ENCODE assay signal across 10 cellular contexts in the genomic region with DNA sequence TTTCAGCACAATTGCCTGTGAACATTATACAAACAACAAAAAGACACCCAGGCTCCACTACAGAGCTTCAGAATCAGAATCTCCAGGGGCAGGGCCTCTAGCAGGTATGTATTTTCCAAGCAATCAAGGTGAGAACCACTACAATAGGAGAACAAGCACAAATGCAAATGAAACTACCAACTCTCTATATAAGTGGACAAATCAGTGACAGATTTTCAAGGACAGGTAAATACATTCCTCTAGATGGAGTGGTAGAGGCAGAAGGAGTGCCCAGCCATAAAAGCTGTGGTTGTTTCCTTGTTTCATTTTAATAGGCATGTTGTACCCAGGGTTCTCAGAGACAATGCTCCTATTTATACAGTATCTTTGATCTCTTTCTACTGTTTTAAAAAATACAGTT. TPM values are rescaled to one million over a fixed set of nuclear protein-coding genes. Genes with fewer than 3 reads are reported as not detected.
A peak's percentile ranks its signal among the peaks of the same experiment; 100 is the strongest.
DNase-seq lines count a peak whose midpoint lies in the region; ATAC-seq, FAIRE-seq and TF ChIP-seq lines count a peak whose summit lies in the region.
"Had no signal": no experiment of that assay in that cellular context is flagged by ENCODE, and none has a peak within 500 bp of the region (broad histone marks: within the 10 kb centered on the region; RNA-seq: fewer than 3 reads in every experiment).

No MANE protein-coding gene starts in this region.

- H3K27me3 Mint-ChIP-seq in MCF 10A (ENCODE audit: insufficient read depth, unreplicated experiment) = no peaks in the 10 kb centered on the region
- no peaks in the 10 kb centered on the region for H3K27me3 Mint-ChIP-seq in stimulated activated naive B cell treated with anti-CD40 and anti-IgM and Interleukin-4, amounts not matched to agents 10 μg/mL and 1 μg/mL and 100 μg/mL, for 72 hours

- H3K9me3 ChIP-seq in WERI-Rb-1 (ENCODE audit: severe bottlenecking) = no peaks in the 10 kb centered on the region

- H3K27me3 ChIP-seq in kidney epithelial cell (ENCODE audit: control insufficient read depth, insufficient read depth, low read length) (no peaks in the 10 kb centered on the region), WERI-Rb-1 (ENCODE audit: insufficient read depth, low read depth, severe bottlenecking) (no peaks in the 10 kb centered on the region)

- H3K4me1 Mint-ChIP-seq in MCF 10A (ENCODE audit: insufficient read depth, unreplicated experiment) = peaks cover 3% of the 10 kb centered on the region
- H3K4me1 Mint-ChIP-seq in stimulated activated naive B cell treated with anti-CD40 and anti-IgM and Interleukin-4, amounts not matched to agents 10 μg/mL and 1 μg/mL and 100 μg/mL, for 72 hours = peaks cover 10 to 33% of the 10 kb centered on the region in 2 donors

- DNase-seq in T47D (ENCODE audit: low read depth in 1 of 2, low spot score in 1 of 2) = peak; percentile 55 to 68
- no peak for DNase-seq in MCF 10A (ENCODE audit: unreplicated experiment)
- peak; percentile 82 for DNase-seq in SW480 (ENCODE audit: low spot score)
- peak; percentile 4 for DNase-seq in kidney epithelial cell (ENCODE audit: low read depth)
- DNase-seq in urothelium cell line (ENCODE audit: low spot score) = peak; percentile 13
- DNase-seq in stimulated activated naive B cell treated with anti-CD40 and anti-IgM and Interleukin-4, amounts not matched to agents 10 μg/mL and 1 μg/mL and 100 μg/mL, for 72 hours = no peak
- DNase-seq in WERI-Rb-1 = no peak
- DNase-seq in G401 (ENCODE audit: low spot score) = no peak
- DNase-seq: SHP77 had no signal

- POLR2A ChIA-PET in MCF 10A (lab: Yijun Ruan, JAX) = interaction anchor here (0.6 to 3.1 kb wide), 5 partner anchors 12 to 45 kb away, joined by 3 to 10 read pairs (median 5); a partner anchor contains a TSS

- H3K36me3 ChIP-seq in kidney epithelial cell (ENCODE audit: control insufficient read depth, insufficient read depth, low read length) (peaks cover 3% of the 10 kb centered on the region), WERI-Rb-1 (peaks cover 29% of the 10 kb centered on the region)

- CTCF ChIA-PET in MCF 10A (lab: Yijun Ruan, JAX) = interaction anchor here (0.6 to 1.0 kb wide), 2 partner anchors 15 to 129 kb away, joined by 3 to 5 read pairs; no protein-coding TSS in a partner anchor

- in situ Hi-C loops in T47D (cut with HindIII; ENCODE audit: low pct_unique_long_range_greater_than_20kb, low sequenced_read_pairs) (no loop called here), G401 (cut with HindIII; ENCODE audit: low sequenced_read_pairs) (loop anchor here (25.0 kb wide), 1 partner anchor 218 kb away; no protein-coding TSS in a partner anchor)

- H3K4me3 Mint-ChIP-seq in MCF 10A (ENCODE audit: unreplicated experiment) = no peak overlapping the region
- no peak overlapping the region for H3K4me3 Mint-ChIP-seq in stimulated activated naive B cell treated with anti-CD40 and anti-IgM and Interleukin-4, amounts not matched to agents 10 μg/mL and 1 μg/mL and 100 μg/mL, for 72 hours

- intact Hi-C loops in MCF 10A (cut with micrococcal nuclease) = loop anchor here (1.0 to 5.0 kb wide), 2 partner anchors 42 to 238 kb away; a partner anchor contains a TSS

- BruUV-seq in MCF 10A (replicated peaks; lab: Mats Ljungman, UMichigan) = no TSS peak

- H3K36me3 Mint-ChIP-seq in MCF 10A (ENCODE audit: insufficient read depth, unreplicated experiment) = peaks cover 48% of the 10 kb centered on the region
- peaks cover 40 to 49% of the 10 kb centered on the region in 2 donors for H3K36me3 Mint-ChIP-seq in stimulated activated naive B cell treated with anti-CD40 and anti-IgM and Interleukin-4, amounts not matched to agents 10 μg/mL and 1 μg/mL and 100 μg/mL, for 72 hours

- H3K27ac ChIP-seq in WERI-Rb-1 = no peak overlapping the region

- no peak overlapping the region for H3K27ac Mint-ChIP-seq in MCF 10A (ENCODE audit: low read depth, unreplicated experiment)
- H3K27ac Mint-ChIP-seq in stimulated activated naive B cell treated with anti-CD40 and anti-IgM and Interleukin-4, amounts not matched to agents 10 μg/mL and 1 μg/mL and 100 μg/mL, for 72 hours = no peak overlapping the region

- H3K9me3 Mint-ChIP-seq in MCF 10A (ENCODE audit: unreplicated experiment) = no peaks in the 10 kb centered on the region
- no peaks in the 10 kb centered on the region for H3K9me3 Mint-ChIP-seq in stimulated activated naive B cell treated with anti-CD40 and anti-IgM and Interleukin-4, amounts not matched to agents 10 μg/mL and 1 μg/mL and 100 μg/mL, for 72 hours

- H3K4me3 ChIP-seq in kidney epithelial cell (ENCODE audit: low read depth, low read length) = no peak overlapping the region
- H3K4me3 ChIP-seq in WERI-Rb-1 (ENCODE audit: low read depth, low read length) = no peak overlapping the region

- ATAC-seq in stimulated activated naive B cell treated with anti-CD40 and anti-IgM and Interleukin-4, amounts not matched to agents 10 μg/mL and 1 μg/mL and 100 μg/mL, for 72 hours (replicated peaks) = no peak

- no peak for TF ChIP-seq CTCF in MCF 10A (IDR thresholded peaks at IDR 0.05; ENCODE audit: unreplicated experiment)
- peak; percentile 37 for TF ChIP-seq CTCF in kidney epithelial cell (IDR thresholded peaks at IDR 0.05; ENCODE audit: insufficient read depth, low read length, poor library complexity, severe bottlenecking)
- no peak for TF ChIP-seq CTCF in WERI-Rb-1 (IDR thresholded peaks at IDR 0.05; ENCODE audit: low read depth, low read length)

- FAIRE-seq in urothelium cell line (lab: Jason Lieb, UNC) = no peak
- FAIRE-seq: GM12891 had no signal

RNA-seq across cellular contexts. Expression of a gene that starts 20.1 kb away (rescaled TPM):
- total RNA-seq in MCF 10A (2022) (3.9 and 4.9 TPM in 2 replicates), kidney epithelial cell (0.33 and 1.3 TPM in 2 replicates)
- total RNA-seq in G401 (2014; rRNA removed; shearing (Covaris generic)) = 0.06 and 3.5 TPM in 2 replicates

RNA-seq across cellular contexts. Expression of a gene that starts 42.4 kb away (rescaled TPM):
- total RNA-seq in MCF 10A (2022) (105 and 116 TPM in 2 replicates), kidney epithelial cell (101 and 112 TPM in 2 replicates)
- 94.9 and 108 TPM in 2 replicates for total RNA-seq in G401 (2014; rRNA removed; shearing (Covaris generic))

RNA-seq across cellular contexts. Expression of a gene that starts 44.0 kb away (rescaled TPM):
- total RNA-seq in MCF 10A (2022) (17.1 and 21.1 TPM in 2 replicates), kidney epithelial cell (41.2 and 48.0 TPM in 2 replicates)
- total RNA-seq in G401 (2014; rRNA removed; shearing (Covaris generic)) = 57.0 and 79.0 TPM in 2 replicates

Comparison
In these comparisons a context has a peak if more than half of its experiments do, and no peak if none do; other contexts are left out.
1. DNase-seq: peak in T47D (2 of 2), SW480 (single experiment), kidney epithelial cell (single experiment) and urothelium cell line (single experiment); none in MCF 10A (single experiment), stimulated activated naive B cell treated with anti-CD40 and anti-IgM and Interleukin-4, amounts not matched to agents 10 μg/mL and 1 μg/mL and 100 μg/mL, for 72 hours (single experiment), WERI-Rb-1 (single experiment) and G401 (single experiment).